ENCODE assay signal across 11 cellular contexts in the genomic region with DNA sequence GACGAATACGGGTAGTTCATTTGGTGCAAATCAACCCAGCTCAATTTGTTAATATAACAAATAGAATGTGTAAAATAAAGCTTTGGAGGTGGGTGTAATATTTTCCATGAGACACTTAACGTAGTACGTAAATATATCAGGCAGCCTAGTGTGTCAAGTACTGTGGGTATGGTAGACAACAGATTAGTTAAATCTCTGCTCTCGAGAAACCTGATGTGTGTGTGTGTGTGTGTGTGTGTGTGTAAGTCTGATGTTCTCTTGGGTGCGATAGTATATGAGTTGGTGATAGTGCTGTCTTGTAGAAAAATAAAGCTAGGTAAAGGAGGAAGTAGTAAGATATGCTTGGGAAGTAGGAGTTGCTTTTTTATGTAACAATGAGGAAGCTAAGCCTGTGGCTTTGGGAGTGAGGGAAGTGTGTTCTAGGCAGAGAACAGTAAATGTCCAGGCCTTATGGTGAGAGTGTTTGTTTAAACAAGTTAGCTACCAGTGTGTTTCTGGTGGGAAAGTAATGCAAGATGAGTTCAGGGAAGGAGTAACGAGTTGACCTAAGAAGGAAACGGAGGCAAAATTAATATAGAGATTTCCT. TPM values are rescaled to one million over a fixed set of nuclear protein-coding genes. Genes with fewer than 3 reads are reported as not detected.
A peak's percentile ranks its signal among the peaks of the same experiment; 100 is the strongest.
DNase-seq lines count a peak whose midpoint lies in the region; ATAC-seq and TF ChIP-seq lines count a peak whose summit lies in the region.
"Had no signal": no experiment of that assay in that cellular context is flagged by ENCODE, and none has a peak within 500 bp of the region (broad histone marks: within the 10 kb centered on the region; RNA-seq: fewer than 3 reads in every experiment).

No MANE protein-coding gene starts in this region.

- H3K4me3 Mint-ChIP-seq in brain: no peak overlapping the region

- DNase-seq in Right ventricle myocardium inferior (ENCODE audit: missing footprints) (no peak), right atrium auricular region (ENCODE audit: low spot score) (no peak), left lung (no peak), transverse colon (no peak), NCI-H146 treated with DMSO at 0.1 percent for 48 hours (lab: John Stamatoyannopoulos, UW; ENCODE audit: unreplicated experiment) (no peak)
- DNase-seq: activated T-cell treated with anti-CD3 and anti-CD28 coated beads, Interleukin-2, amount 50 U/mL, for 48 hours; NCI-H146; thyroid gland had no signal

- H3K4me1 Mint-ChIP-seq in brain: peaks cover 70% of the 10 kb centered on the region

- no peak for TF ChIP-seq POLR2A in transverse colon (IDR thresholded peaks at IDR 0.05)

- peak overlapping the region in 3 of 5 experiments; percentile 0 to 49 (median 15) for H3K27ac Mint-ChIP-seq in brain

- TF ChIP-seq CTCF in right atrium auricular region (IDR thresholded peaks at IDR 0.05) (no peak), brain (conservative IDR thresholded peaks at IDR 0.05) (no peak), left lung (IDR thresholded peaks at IDR 0.05) (no peak), transverse colon (IDR thresholded peaks at IDR 0.05) (no peak)

- H3K27ac ChIP-seq in right atrium auricular region: no peak overlapping the region
- peak overlapping the region in 1 of 2 donors; percentile 28 for H3K27ac ChIP-seq in left lung
- peak overlapping the region; percentile 19 to 53 (median 36) for H3K27ac ChIP-seq in transverse colon

- no peaks in the 10 kb centered on the region for H3K27me3 Mint-ChIP-seq in brain

- H3K36me3 ChIP-seq in right atrium auricular region (peaks cover 6% of the 10 kb centered on the region), left lung (peaks cover 0 to 38% of the 10 kb centered on the region in 2 donors), transverse colon (peaks cover 0 to 13% (median 0%) of the 10 kb centered on the region in 4 donors)

- H3K4me1 ChIP-seq in right atrium auricular region (peaks cover 0 to 61% of the 10 kb centered on the region in 2 donors), left lung (peaks cover 24 to 69% of the 10 kb centered on the region in 2 donors), transverse colon (peaks cover 16 to 67% (median 35%) of the 10 kb centered on the region in 4 donors)

- no peak for TF ChIP-seq EP300 in transverse colon (IDR thresholded peaks at IDR 0.05; ENCODE audit: low read depth)

- H3K4me3 ChIP-seq in right atrium auricular region (no peak overlapping the region), left lung (no peak overlapping the region), transverse colon (no peak overlapping the region)
- H3K4me3 ChIP-seq: thyroid gland had no signal

- H3K9me3 ChIP-seq in right atrium auricular region (no peaks in the 10 kb centered on the region), left lung (no peaks in the 10 kb centered on the region), transverse colon (no peaks in the 10 kb centered on the region)
- H3K9me3 ChIP-seq: thyroid gland had no signal

- peak; percentile 29 for ATAC-seq in Right ventricle myocardium inferior
- peak; percentile 62 for ATAC-seq in left lung
- ATAC-seq in HG02938 (IDR thresholded peaks at IDR 0.05; ENCODE audit: unreplicated experiment): no peak
- no peak for ATAC-seq in HG03135 (IDR thresholded peaks at IDR 0.05; ENCODE audit: unreplicated experiment)

- 54 to 64% methylated on average over 8 of the region's 8 CpGs for WGBS in transverse colon (ENCODE audit: low coverage in 1 of 2), 2 donors

- no peaks in the 10 kb centered on the region for H3K9me3 Mint-ChIP-seq in brain

- H3K27me3 ChIP-seq in right atrium auricular region (no peaks in the 10 kb centered on the region), left lung (no peaks in the 10 kb centered on the region), transverse colon (no peaks in the 10 kb centered on the region)
- H3K27me3 ChIP-seq: thyroid gland had no signal

- H3K36me3 Mint-ChIP-seq in brain: peaks cover 91% of the 10 kb centered on the region

- intact Hi-C loops in Right ventricle myocardium inferior (cut with DNase I): no loop called here
- intact Hi-C loops in left lung (cut with DNase I): no loop called here
- intact Hi-C loops in transverse colon (cut with DNase I; ENCODE audit: low total_unique reads): no loop called here

- in situ Hi-C loops in transverse colon (cut with MboI; ENCODE audit: low pct_ligation_motif_present in 1 of 4, low pct_unique_long_range_greater_than_20kb in 1 of 4, low sequenced_read_pairs in 3 of 4): no loop called here

RNA-seq across cellular contexts. Expression of a gene that starts 26.1 kb away (rescaled TPM):
- total RNA-seq in Right ventricle myocardium inferior (100 TPM), right atrium auricular region (10 to 100 TPM; 75.4 to 94.1 TPM), left lung (100 to 1,000 TPM in 1 of 2 donors, 10 to 100 TPM in 1; 90.7 to 106 TPM), transverse colon (100 to 1,000 TPM in 1 of 4 donors, 10 to 100 TPM in 3; 66.6 to 102 (median 78.9) TPM)
- polyA plus RNA-seq in brain (ENCODE audit: insufficient read depth, low read depth, low replicate concordance): 109 TPM

Comparison
In these comparisons a context has a peak if more than half of its experiments do, and no peak if none do; other contexts are left out.
1. ATAC-seq: peak in Right ventricle myocardium inferior (single experiment) and left lung (single experiment); none in HG02938 (single experiment) and HG03135 (single experiment).
2. H3K27ac ChIP-seq: peak in transverse colon (4 of 4); none in right atrium auricular region (0 of 2).